12 cellular contexts compared by ENCODE assay signal in the genomic region with DNA sequence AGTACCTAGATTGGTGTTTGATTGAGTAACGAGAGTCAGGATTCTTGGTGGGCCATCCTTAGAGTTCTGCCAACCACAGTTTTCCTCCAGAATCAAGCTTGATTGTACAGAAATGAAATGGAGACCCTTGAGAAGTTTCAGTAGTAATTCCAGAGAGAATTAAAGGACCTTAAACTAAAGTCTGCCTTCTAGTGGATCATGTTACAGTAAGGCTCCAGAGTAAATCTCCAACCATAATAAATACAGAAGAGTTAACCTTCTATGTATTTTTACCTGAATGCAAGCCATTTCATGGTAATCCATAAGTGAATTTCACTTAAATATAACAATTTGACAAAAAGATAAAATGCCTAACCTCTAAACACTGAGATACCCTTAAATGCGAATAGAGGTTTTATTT.
"Had no signal": no experiment of that assay in that cellular context is flagged by ENCODE, and none has a peak within 500 bp of the region (broad histone marks: within the 10 kb centered on the region; RNA-seq: fewer than 3 reads in every experiment).

No MANE protein-coding gene starts in this region.

- H3K36me3 Mint-ChIP-seq: activated naive CD4-positive, alpha-beta T cell treated with anti-CD3 and anti-CD28 coated beads, Interleukin-2, amount 50 U/mL, for 72 hours; natural killer cell had no signal

- H3K27ac Mint-ChIP-seq: activated CD4-positive, alpha-beta T cell treated with anti-CD3 and anti-CD28 coated beads for 36 hours; activated naive CD4-positive, alpha-beta T cell treated with anti-CD3 and anti-CD28 coated beads, Interleukin-2, amount 50 U/mL, for 72 hours; effector memory CD8-positive, alpha-beta T cell; natural killer cell had no signal

- H3K9me3 Mint-ChIP-seq: natural killer cell had no signal

- H3K27ac ChIP-seq: cardiac muscle cell, right atrium auricular region, stomach had no signal

- H3K27me3 Mint-ChIP-seq: activated CD4-positive, alpha-beta T cell treated with anti-CD3 and anti-CD28 coated beads for 36 hours; effector memory CD8-positive, alpha-beta T cell had no signal

- DNase-seq: activated CD4-positive, alpha-beta T cell treated with anti-CD3 and anti-CD28 coated beads for 36 hours; activated CD4-positive, alpha-beta T cell treated with anti-CD3 and anti-CD28 coated beads, Interleukin-2, amount 50 U/mL, for 48 hours; activated gamma-delta T cell treated with Interleukin-2 at 50 U/mL for 16 hours; effector memory CD8-positive, alpha-beta T cell; natural killer cell; posterior cingulate gyrus; stomach; SW 1271; T-helper 2 cell had no signal

- H3K4me3 Mint-ChIP-seq: activated CD4-positive, alpha-beta T cell treated with anti-CD3 and anti-CD28 coated beads for 36 hours; effector memory CD8-positive, alpha-beta T cell; natural killer cell had no signal

- H3K4me1 Mint-ChIP-seq: activated CD4-positive, alpha-beta T cell treated with anti-CD3 and anti-CD28 coated beads for 36 hours; natural killer cell had no signal
